In genomic region chr9:125749951-125750655, GRCh38 we compare ENCODE assay signal across 10 cellular contexts. TPM values are rescaled to one million over a fixed set of nuclear protein-coding genes. Genes with fewer than 3 reads are reported as not detected.
DNase-seq lines count a peak whose midpoint lies in the region; ATAC-seq, FAIRE-seq and TF ChIP-seq lines count a peak whose summit lies in the region.
"Had no signal": no experiment of that assay in that cellular context is flagged by ENCODE, and none has a peak within 500 bp of the region (broad histone marks: within the 10 kb centered on the region; RNA-seq: fewer than 3 reads in every experiment).

No MANE protein-coding gene starts in this region.

- no peaks in the 10 kb centered on the region for H3K36me3 Mint-ChIP-seq in astrocyte (ENCODE audit: low read depth, unreplicated experiment)

- FAIRE-seq in astrocyte (lab: Jason Lieb, UNC) (no peak), HepG2 (lab: Jason Lieb, UNC) (peak; percentile 18), pancreas (lab: Jason Lieb, UNC) (no peak)

- H3K9me3 ChIP-seq in left ventricle myocardium inferior (replicated peaks) (no peaks in the 10 kb centered on the region), astrocyte (ENCODE audit: insufficient read depth, low read depth, low read length) (no peaks in the 10 kb centered on the region), HepG2 (ENCODE audit: low read length) (no peaks in the 10 kb centered on the region), pancreas (no peaks in the 10 kb centered on the region)

- no TSS peak for BruUV-seq in HepG2 (replicated peaks; lab: Mats Ljungman, UMichigan)

- peak overlapping the region; percentile 89 for H3K4me3 Mint-ChIP-seq in astrocyte (ENCODE audit: unreplicated experiment)

- WGBS in HepG2 (ENCODE audit: low lambda C conversion rate) = 55% methylated on average over 4 of the region's 4 CpGs
- WGBS in pancreas, 2 donors = 57 to 59% methylated on average over 4 of the region's 4 CpGs

- TF ChIP-seq RAD21 in HepG2 (CRISPR knock-in tag; IDR thresholded peaks at IDR 0.05) = no peak

- H4K20me1 ChIP-seq in astrocyte (ENCODE audit: insufficient read depth, low read length) = peaks cover 8% of the 10 kb centered on the region
- H4K20me1 ChIP-seq in HepG2 (ENCODE audit: insufficient read depth, low read length) = no peaks in the 10 kb centered on the region

- TF ChIP-seq POLR2A in HepG2 (IDR thresholded peaks at IDR 0.05; ENCODE audit: insufficient read depth in 1 of 2, low read depth in 2 of 2, low read length in 2 of 2) = no peak

- in situ Hi-C loops in HepG2 (cut with HindIII; ENCODE audit: extremely low pct_ligation_motif_present, low pct_unique_long_range_greater_than_20kb) = no loop called here

- no peak for ATAC-seq in Right ventricle myocardium superior (ENCODE audit: poor library complexity)
- no peak for ATAC-seq in HepG2
- no peak for ATAC-seq in pancreas

- H3K4me1 ChIP-seq in left ventricle myocardium inferior (peaks cover 87% of the 10 kb centered on the region), astrocyte (ENCODE audit: insufficient read depth, low read length) (peaks cover 20% of the 10 kb centered on the region), HepG2 (ENCODE audit: insufficient read depth, low read length) (peaks cover 46% of the 10 kb centered on the region), pancreas (no peaks in the 10 kb centered on the region)

- no peaks in the 10 kb centered on the region for H3K9me3 Mint-ChIP-seq in astrocyte (ENCODE audit: unreplicated experiment)

- peaks cover 27% of the 10 kb centered on the region for H3K4me1 Mint-ChIP-seq in astrocyte (ENCODE audit: low read depth, unreplicated experiment)

- DNase-seq in left ventricle myocardium inferior (no peak), Right ventricle myocardium superior (no peak), astrocyte (ENCODE audit: low read depth) (no peak), HepG2 (ENCODE audit: low spot score) (peak; percentile 62), globus pallidus (ENCODE audit: low spot score) (no peak), pancreas (no peak), 8988T (no peak), amygdala (lab: John Stamatoyannopoulos, UW) (no peak)
- DNase-seq: activated CD4-positive, CD25-positive, alpha-beta regulatory T cell; NCI-H1048 had no signal

- CTCF ChIA-PET in HepG2 (lab: Yijun Ruan, JAX; ENCODE audit: low intra/inter-chr PET ratio, low total read pairs) = no interaction called here

- H3K27me3 ChIP-seq in left ventricle myocardium inferior (ENCODE audit: low read depth) = no peaks in the 10 kb centered on the region
- H3K27me3 ChIP-seq in astrocyte (ENCODE audit: insufficient read depth, low read length) = no peaks in the 10 kb centered on the region
- H3K27me3 ChIP-seq in HepG2 (ENCODE audit: control insufficient read depth in 1 of 2, insufficient read depth in 2 of 2, low read length in 2 of 2) = no peaks in the 10 kb centered on the region
- H3K27me3 ChIP-seq in pancreas = no peaks in the 10 kb centered on the region

- H3K4me2 ChIP-seq in astrocyte (ENCODE audit: low read length) = peak overlapping the region; percentile 93
- H3K4me2 ChIP-seq in HepG2 (ENCODE audit: low read depth, low read length) = peak overlapping the region; percentile 61

- TF ChIP-seq CTCF in left ventricle myocardium inferior (IDR thresholded peaks at IDR 0.05; ENCODE audit: borderline replicate concordance) = no peak
- no peak for TF ChIP-seq CTCF in astrocyte (IDR thresholded peaks at IDR 0.05; ENCODE audit: insufficient read depth, low read depth, low read length)
- TF ChIP-seq CTCF in HepG2 (CRISPR knock-in tag; IDR thresholded peaks at IDR 0.05) = no peak
- no peak for TF ChIP-seq CTCF in pancreas (IDR thresholded peaks at IDR 0.05)

- peak overlapping the region; percentile 77 for H3K4me3 ChIP-seq in left ventricle myocardium inferior
- H3K4me3 ChIP-seq in astrocyte (ENCODE audit: insufficient read depth, low read depth, low read length) = peak overlapping the region; percentile 72
- H3K4me3 ChIP-seq in HepG2 (replicated peaks in 1 of 3; ENCODE audit: insufficient read depth in 1 of 3, low read depth in 2 of 3, low read length in 3 of 3) = peak overlapping the region in 1 of 3 experiments; percentile 21; a peak in 1 of 6 replicates
- H3K4me3 ChIP-seq in pancreas = peak overlapping the region in 2 of 4 donors; percentile 11 to 21

- POLR2A ChIA-PET in HepG2 (lab: Yijun Ruan, JAX) = interaction anchor here (1.3 kb wide), 1 partner anchor 9 kb away, joined by 5 read pairs; no protein-coding TSS in a partner anchor

- intact Hi-C loops in left ventricle myocardium inferior (cut with micrococcal nuclease) (no loop called here), Right ventricle myocardium superior (cut with DNase I) (loop anchor here (10.0 kb wide), 1 partner anchor 135 kb away; no protein-coding TSS in a partner anchor), HepG2 (cut with micrococcal nuclease; ENCODE audit: unreplicated experiment) (loop anchor here (5.0 kb wide), 2 partner anchors 43 to 137 kb away; partner anchors contain the start of gene MAPKAP1), pancreas (cut with DNase I) (no loop called here)

- H2AFZ ChIP-seq in astrocyte (ENCODE audit: low read depth, low read length) (no peak overlapping the region), HepG2 (ENCODE audit: low read length) (no peak overlapping the region)

- H3K79me2 ChIP-seq in astrocyte (ENCODE audit: insufficient read depth, low read length) = peaks cover 78% of the 10 kb centered on the region
- H3K79me2 ChIP-seq in HepG2 (ENCODE audit: insufficient read depth, low read length) = no peaks in the 10 kb centered on the region

- H3K27me3 Mint-ChIP-seq in astrocyte (ENCODE audit: low read depth, unreplicated experiment) = no peaks in the 10 kb centered on the region

- H3K36me3 ChIP-seq in left ventricle myocardium inferior (no peaks in the 10 kb centered on the region), astrocyte (ENCODE audit: insufficient read depth, low read length) (peaks cover 7% of the 10 kb centered on the region), HepG2 (replicated peaks in 1 of 2; ENCODE audit: control insufficient read depth in 1 of 2, insufficient read depth in 2 of 2, low read length in 2 of 2) (no peaks in the 10 kb centered on the region; a peak in 1 of 5 replicates), pancreas (no peaks in the 10 kb centered on the region)

- H3K9ac ChIP-seq in astrocyte (ENCODE audit: low read length) (peak overlapping the region; percentile 81), HepG2 (ENCODE audit: insufficient read depth, low read depth, low read length) (0 out of 2 replicates have a peak overlapping the region, but pooled peaks have one; percentile 14)

- peak overlapping the region; percentile 90 for H3K27ac ChIP-seq in left ventricle myocardium inferior (replicated peaks)
- peak overlapping the region; percentile 29 for H3K27ac ChIP-seq in astrocyte (ENCODE audit: low read depth, low read length)
- H3K27ac ChIP-seq in HepG2 (ENCODE audit: extremely low read length, insufficient read depth, low read length) = peak overlapping the region; percentile 26
- H3K27ac ChIP-seq in pancreas = peak overlapping the region in 2 of 4 donors; percentile 28 to 79

- peak in 1 of 2 experiments; percentile 55; a peak in 1 of 4 replicates for TF ChIP-seq EP300 in HepG2 (IDR thresholded peaks at IDR 0.05; ENCODE audit: low read depth in 2 of 2, low read length in 2 of 2)
- TF ChIP-seq EP300 in HepG2 (CRISPR knock-in tag; IDR thresholded peaks at IDR 0.05; ENCODE audit: borderline replicate concordance) = no peak

- no peak overlapping the region for H3K27ac Mint-ChIP-seq in astrocyte (ENCODE audit: unreplicated experiment)

RNA-seq across cellular contexts. Expression of gene PBX3, which starts 2.9 kb away (rescaled TPM):
- 44.2 TPM for total RNA-seq in left ventricle myocardium inferior
- total RNA-seq in Right ventricle myocardium superior = 54.1 TPM
- 39.0 and 51.2 TPM in 2 replicates for total RNA-seq in astrocyte
- total RNA-seq in HepG2 (2016; rRNA removed; fragmentation: Illumina TruSeq; extraction: Trizol) = 9.1 and 11.2 TPM in 2 replicates
- total RNA-seq in HepG2 (2016; cell fraction: cytosol; rRNA removed; fragmentation: Illumina TruSeq; extraction: Trizol; ENCODE audit: low read depth) = 5.7 and 6.3 TPM in 2 replicates
- 9.3 and 12.6 TPM in 2 replicates for total RNA-seq in HepG2 (2016; cell fraction: insoluble cytoplasmic fraction; rRNA removed; fragmentation: Illumina TruSeq; extraction: Trizol)
- total RNA-seq in HepG2 (2016; cell fraction: membrane; rRNA removed; fragmentation: Illumina TruSeq; extraction: Trizol) = 9.0 and 10.8 TPM in 2 replicates
- 33.5 and 37.6 TPM in 2 replicates for total RNA-seq in HepG2 (2016; cell fraction: nucleus; rRNA removed; fragmentation: Illumina TruSeq; extraction: Trizol)
- polyA plus RNA-seq in HepG2 (2011; rRNA removed) = 4.0 and 6.0 TPM in 2 replicates
- polyA plus RNA-seq in HepG2 (2011; cell fraction: cytosol; rRNA removed) = 3.6 and 3.8 TPM in 2 replicates
- 2.9 and 3.4 TPM in 2 replicates for polyA plus RNA-seq in HepG2 (2011; cell fraction: nucleus; rRNA removed)
- polyA plus RNA-seq in HepG2 (2012) = 3.7 and 4.6 TPM in 2 replicates
- polyA plus RNA-seq in HepG2 (2016; cell fraction: cytosol; fragmentation: Illumina TruSeq; extraction: Trizol; ENCODE audit: low read depth) = 4.4 and 6.4 TPM in 2 replicates
- 12.2 and 14.4 TPM in 2 replicates for polyA plus RNA-seq in HepG2 (2016; cell fraction: insoluble cytoplasmic fraction; fragmentation: Illumina TruSeq; extraction: Trizol; ENCODE audit: low read depth)
- polyA plus RNA-seq in HepG2 (2016; cell fraction: membrane; fragmentation: Illumina TruSeq; extraction: Trizol; ENCODE audit: low read depth) = 10.9 and 12.0 TPM in 2 replicates
- polyA plus RNA-seq in HepG2 (2016; cell fraction: nucleus; fragmentation: Illumina TruSeq; extraction: Trizol; ENCODE audit: insufficient read depth, low read depth) = 13.5 and 14.5 TPM in 2 replicates
- polyA minus RNA-seq in HepG2 (2011; rRNA and poly(A)+ RNA removed; ENCODE audit: low replicate concordance) = 13.3 and 40.9 TPM in 2 replicates
- 2.7 and 4.6 TPM in 2 replicates for polyA minus RNA-seq in HepG2 (2011; cell fraction: cytosol; rRNA and poly(A)+ RNA removed)
- 36.1 and 42.9 TPM in 2 replicates for polyA minus RNA-seq in HepG2 (2011; cell fraction: nucleus; rRNA and poly(A)+ RNA removed)
- total RNA-seq in pancreas = 10 to 100 TPM; 17.0 to 36.8 (median 22.4) TPM
- 10 to 100 TPM in 1 of 2 donors, 1 to 10 TPM in 1; 8.9 to 20.6 TPM for polyA plus RNA-seq in pancreas

RNA-seq across cellular contexts. Expression of gene MAPKAP1, which starts 43.1 kb away (rescaled TPM):
- 127 TPM for total RNA-seq in left ventricle myocardium inferior
- 122 TPM for total RNA-seq in Right ventricle myocardium superior
- total RNA-seq in astrocyte = 109 and 110 TPM in 2 replicates
- 63.3 and 64.3 TPM in 2 replicates for total RNA-seq in HepG2 (2016; rRNA removed; fragmentation: Illumina TruSeq; extraction: Trizol)
- total RNA-seq in HepG2 (2016; cell fraction: cytosol; rRNA removed; fragmentation: Illumina TruSeq; extraction: Trizol; ENCODE audit: low read depth) = 73.6 and 79.6 TPM in 2 replicates
- 50.8 and 66.4 TPM in 2 replicates for total RNA-seq in HepG2 (2016; cell fraction: insoluble cytoplasmic fraction; rRNA removed; fragmentation: Illumina TruSeq; extraction: Trizol)
- total RNA-seq in HepG2 (2016; cell fraction: membrane; rRNA removed; fragmentation: Illumina TruSeq; extraction: Trizol) = 151 and 154 TPM in 2 replicates
- 40.3 and 49.7 TPM in 2 replicates for total RNA-seq in HepG2 (2016; cell fraction: nucleus; rRNA removed; fragmentation: Illumina TruSeq; extraction: Trizol)
- 38.3 and 45.0 TPM in 2 replicates for polyA plus RNA-seq in HepG2 (2011; rRNA removed)
- polyA plus RNA-seq in HepG2 (2011; cell fraction: cytosol; rRNA removed) = 31.1 and 37.8 TPM in 2 replicates
- 19.1 and 22.9 TPM in 2 replicates for polyA plus RNA-seq in HepG2 (2011; cell fraction: nucleus; rRNA removed)
- polyA plus RNA-seq in HepG2 (2012) = 23.3 and 24.3 TPM in 2 replicates
- polyA plus RNA-seq in HepG2 (2016; cell fraction: cytosol; fragmentation: Illumina TruSeq; extraction: Trizol; ENCODE audit: low read depth) = 152 and 156 TPM in 2 replicates
- 64.7 and 77.0 TPM in 2 replicates for polyA plus RNA-seq in HepG2 (2016; cell fraction: insoluble cytoplasmic fraction; fragmentation: Illumina TruSeq; extraction: Trizol; ENCODE audit: low read depth)
- polyA plus RNA-seq in HepG2 (2016; cell fraction: membrane; fragmentation: Illumina TruSeq; extraction: Trizol; ENCODE audit: low read depth) = 215 and 223 TPM in 2 replicates
- 63.9 and 70.8 TPM in 2 replicates for polyA plus RNA-seq in HepG2 (2016; cell fraction: nucleus; fragmentation: Illumina TruSeq; extraction: Trizol; ENCODE audit: insufficient read depth, low read depth)
- polyA minus RNA-seq in HepG2 (2011; rRNA and poly(A)+ RNA removed; ENCODE audit: low replicate concordance) = 42.8 and 148 TPM in 2 replicates
- polyA minus RNA-seq in HepG2 (2011; cell fraction: cytosol; rRNA and poly(A)+ RNA removed) = 8.1 and 12.7 TPM in 2 replicates
- polyA minus RNA-seq in HepG2 (2011; cell fraction: nucleus; rRNA and poly(A)+ RNA removed) = 39.3 and 49.2 TPM in 2 replicates
- total RNA-seq in pancreas = 10 to 100 TPM; 22.4 to 42.0 (median 30.4) TPM
- polyA plus RNA-seq in pancreas = 10 to 100 TPM; 18.7 to 36.4 TPM

Comparison
In these comparisons a context has a peak if more than half of its experiments do, and no peak if none do; other contexts are left out.
1. intact Hi-C loops: an anchor here in Right ventricle myocardium superior (10.0 kb wide) and HepG2 (5.0 kb wide); none called in left ventricle myocardium inferior and pancreas.